ENCODE assay signal across 19 cellular contexts in genomic region chr10:126391162-126391880, GRCh38. TPM values are rescaled to one million over a fixed set of nuclear protein-coding genes. Genes with fewer than 3 reads are reported as not detected.
A peak's percentile ranks its signal among the peaks of the same experiment; 100 is the strongest.
DNase-seq lines count a peak whose midpoint lies in the region; ATAC-seq and TF ChIP-seq lines count a peak whose summit lies in the region.
"Had no signal": no experiment of that assay in that cellular context is flagged by ENCODE, and none has a peak within 500 bp of the region (broad histone marks: within the 10 kb centered on the region; RNA-seq: fewer than 3 reads in every experiment).

No MANE protein-coding gene starts in this region.

- peaks cover 5% of the 10 kb centered on the region for H3K36me3 Mint-ChIP-seq in neural crest cell (ENCODE audit: low read depth)

- no peaks in the 10 kb centered on the region for H3K79me2 ChIP-seq in fibroblast of lung (ENCODE audit: control insufficient read depth, insufficient read depth, low read length)

- intact Hi-C loops in Panc1 (cut with micrococcal nuclease; ENCODE audit: unreplicated experiment) = no loop called here

- H3K27ac ChIP-seq in Panc1 (ENCODE audit: low read length) (peak overlapping the region; percentile 62; the same call in 1 of the 2 replicates), fibroblast of lung (ENCODE audit: insufficient read depth, low read length) (peak overlapping the region; percentile 53)
- H3K27ac ChIP-seq: BLaER1, SK-N-MC had no signal

- POLR2A ChIA-PET in Panc1 (lab: Charles Lee) = no interaction called here

- no TSS peak for BruUV-seq in Panc1 (replicated peaks; lab: Mats Ljungman, UMichigan)

- no peak overlapping the region for H3K9ac ChIP-seq in fibroblast of lung (ENCODE audit: insufficient read depth, low read length)
- H3K9ac ChIP-seq: BLaER1 had no signal

- ATAC-seq in Panc1 = no peak
- ATAC-seq in GM19463 (IDR thresholded peaks at IDR 0.05; ENCODE audit: unreplicated experiment) = no peak

- peak overlapping the region; percentile 84 for H3K4me3 Mint-ChIP-seq in neural crest cell
- H3K4me3 Mint-ChIP-seq: activated naive CD8-positive, alpha-beta T cell treated with anti-CD3 and anti-CD28 coated beads, Interleukin-2, amount 10 ng/mL, durations not matched to agents 7 days and 5 days; IgD-negative memory B cell had no signal

- H4K20me1 ChIP-seq in fibroblast of lung (ENCODE audit: control insufficient read depth, extremely low read depth, insufficient read depth, low read length) = no peaks in the 10 kb centered on the region
- H4K20me1 ChIP-seq: BLaER1 had no signal

- in situ Hi-C loops in Panc1 (cut with HindIII; ENCODE audit: low pct_unique_long_range_greater_than_20kb, low sequenced_read_pairs) = no loop called here

- peaks cover 9% of the 10 kb centered on the region; the same call in 1 of the 2 replicates for H3K4me1 ChIP-seq in Panc1 (ENCODE audit: control insufficient read depth, insufficient read depth, low read length)
- peaks cover 15% of the 10 kb centered on the region for H3K4me1 ChIP-seq in fibroblast of lung (ENCODE audit: control insufficient read depth, extremely low read depth, insufficient read depth, low read length)
- H3K4me1 ChIP-seq: BLaER1 had no signal

- peaks cover 23% of the 10 kb centered on the region for H3K27me3 Mint-ChIP-seq in neural crest cell (ENCODE audit: low read depth)

- H3K4me2 ChIP-seq in fibroblast of lung (ENCODE audit: extremely low read depth, insufficient read depth, low read length) = peak overlapping the region; percentile 68
- H3K4me2 ChIP-seq: BLaER1 had no signal

- no peak overlapping the region for H3K4me3 ChIP-seq in Panc1 (ENCODE audit: low read depth in 2 of 2, low read length in 2 of 2)
- no peak overlapping the region for H3K4me3 ChIP-seq in fibroblast of lung (replicated peaks in 1 of 4; ENCODE audit: control extremely low read depth in 1 of 4, insufficient read depth in 1 of 4, low read depth in 3 of 4, low read length in 4 of 4)
- H3K4me3 ChIP-seq: BLaER1, esophagus squamous epithelium, SK-N-MC had no signal

- H2AFZ ChIP-seq in fibroblast of lung (ENCODE audit: low read length) = peak overlapping the region; percentile 12

- H3K27me3 ChIP-seq in Panc1 (ENCODE audit: control insufficient read depth, insufficient read depth, low read length) (no peaks in the 10 kb centered on the region), fibroblast of lung (ENCODE audit: control insufficient read depth, insufficient read depth, low read length) (no peaks in the 10 kb centered on the region)

- H3K36me3 ChIP-seq in Panc1 (ENCODE audit: control insufficient read depth, insufficient read depth, low read length) (no peaks in the 10 kb centered on the region), fibroblast of lung (ENCODE audit: control insufficient read depth, insufficient read depth, low read length) (no peaks in the 10 kb centered on the region)
- H3K36me3 ChIP-seq: BLaER1, esophagus squamous epithelium had no signal

- no peak for TF ChIP-seq CTCF in Panc1 (IDR thresholded peaks at IDR 0.05)
- TF ChIP-seq CTCF in fibroblast of lung (conservative IDR thresholded peaks at IDR 0.05 in 1 of 2, IDR thresholded peaks at IDR 0.05 in 1 of 2; ENCODE audit: low read depth in 1 of 2, low read length in 2 of 2) = no peak
- no peak for TF ChIP-seq CTCF in neural crest cell (conservative IDR thresholded peaks at IDR 0.05)

- peaks cover 63% of the 10 kb centered on the region for H3K4me1 Mint-ChIP-seq in neural crest cell

- DNase-seq in AG20443 (ENCODE audit: low spot score) (peak; percentile 23), Panc1 (ENCODE audit: low read depth, low spot score) (no peak), fibroblast of lung (ENCODE audit: low read depth in 2 of 2) (peak; percentile 60 to 81), neural crest cell (ENCODE audit: low read depth, low spot score) (peak; percentile 28), NOMO-1 treated with DMSO at 0.1 percent for 48 hours (lab: John Stamatoyannopoulos, UW; ENCODE audit: unreplicated experiment) (no peak), RPMI8226 (no peak), NCI-H526 (lab: John Stamatoyannopoulos, UW) (no peak)
- DNase-seq: activated CD4-positive, CD25-positive, alpha-beta regulatory T cell treated with anti-CD3 and anti-CD28 coated beads, Interleukin-2, amount 50 U/mL, for 72 hours; activated naive CD8-positive, alpha-beta T cell treated with anti-CD3 and anti-CD28 coated beads, Interleukin-2, amount 10 ng/mL, durations not matched to agents 7 days and 5 days; DND-41; esophagus squamous epithelium; NCI-H1417; NK-92 treated with Interleukin-12 subunit alpha and Interleukin-12 subunit beta, amount 100 ng/mL, for 24 hours; stimulated activated CD4-positive, alpha-beta T cell treated with anti-CD3 and anti-CD28 coated beads, Interleukin-4, amount 100 ng/mL, for 4 hours; stimulated activated naive CD4-positive, alpha-beta T cell had no signal

- H3K27ac Mint-ChIP-seq in neural crest cell (ENCODE audit: unreplicated experiment) = peak overlapping the region; percentile 97
- H3K27ac Mint-ChIP-seq: activated naive CD8-positive, alpha-beta T cell treated with anti-CD3 and anti-CD28 coated beads, Interleukin-2, amount 10 ng/mL, durations not matched to agents 7 days and 5 days; IgD-negative memory B cell had no signal

- CTCF ChIA-PET in Panc1 (lab: Charles Lee) = no interaction called here

- H3K9me3 ChIP-seq in Panc1 (ENCODE audit: control insufficient read depth, insufficient read depth, low read depth, low read length) (no peaks in the 10 kb centered on the region), fibroblast of lung (ENCODE audit: control insufficient read depth, insufficient read depth, low read depth, low read length) (no peaks in the 10 kb centered on the region)
- H3K9me3 ChIP-seq: esophagus squamous epithelium had no signal

- H3K9me3 Mint-ChIP-seq in neural crest cell = peaks cover 3% of the 10 kb centered on the region

RNA-seq across cellular contexts. Expression of gene ADAM12, which starts 3.0 kb away (rescaled TPM):
- total RNA-seq in Panc1 (2021; ENCODE audit: unreplicated experiment) = 0.10 TPM
- polyA plus RNA-seq in Panc1 (2012; ENCODE audit: insufficient read length) = 0.04 TPM
- total RNA-seq in fibroblast of lung = 21.0 and 33.9 TPM in 2 replicates
- 22.0 and 56.9 TPM in 2 replicates for polyA plus RNA-seq in fibroblast of lung
- 18.3 and 62.0 TPM in 2 replicates for polyA plus RNA-seq in fibroblast of lung (2012)
- 26.5 and 51.2 TPM in 2 replicates for polyA minus RNA-seq in fibroblast of lung (ENCODE audit: low replicate concordance)
- 81.4 and 82.4 TPM in 2 replicates for total RNA-seq in neural crest cell
- polyA plus RNA-seq: IgD-negative memory B cell had no signal

Comparison
In these comparisons a context has a peak if more than half of its experiments do, and no peak if none do; other contexts are left out.
1. DNase-seq: peak in AG20443 (single experiment), fibroblast of lung (2 of 2) and neural crest cell (single experiment); none in Panc1 (single experiment), NOMO-1 treated with DMSO at 0.1 percent for 48 hours (single experiment), RPMI8226 (single experiment) and NCI-H526 (0 of 2).
2. RNA of gene ADAM12, which starts 3.0 kb away (total RNA-seq): 81.4 to 82.4 TPM in neural crest cell and 21.0 to 33.9 TPM in fibroblast of lung; 0.10 TPM in Panc1 (single experiment); every median in the first group is over 10 times any median in the second.